In the genomic region with DNA sequence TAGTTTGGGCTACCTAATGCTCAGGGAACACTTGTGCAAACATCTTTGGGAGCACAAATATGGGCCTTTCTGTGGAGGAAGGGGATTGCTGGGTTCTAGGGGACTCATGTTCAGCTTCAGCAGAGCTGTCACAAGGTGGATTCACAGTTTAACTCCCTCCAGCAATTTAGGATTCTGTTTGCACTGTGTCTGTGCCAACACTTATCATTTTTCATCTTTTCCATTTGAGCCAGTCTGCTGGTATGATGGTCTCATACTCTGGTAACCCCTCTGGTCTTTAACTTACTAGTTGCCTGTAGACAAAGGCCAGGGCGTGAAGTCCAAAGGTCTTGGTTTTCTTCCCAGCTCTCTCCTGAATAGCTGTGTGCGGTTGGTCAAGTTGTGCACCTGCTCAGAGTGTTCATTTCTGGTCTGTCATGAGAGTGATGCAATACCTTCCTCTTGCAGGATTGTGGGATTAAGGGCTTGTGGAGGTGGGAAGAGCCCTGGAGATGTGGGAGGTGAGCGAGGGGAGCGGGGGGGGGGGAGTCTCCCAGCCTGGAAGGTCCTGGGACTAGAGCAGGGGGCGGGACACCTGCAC, we compare ENCODE assay signal across 17 cellular contexts.
A peak's percentile ranks its signal among the peaks of the same experiment; 100 is the strongest.
DNase-seq lines count a peak whose midpoint lies in the region; ATAC-seq and TF ChIP-seq lines count a peak whose summit lies in the region.
"Had no signal": no experiment of that assay in that cellular context is flagged by ENCODE, and none has a peak within 500 bp of the region (broad histone marks: within the 10 kb centered on the region; RNA-seq: fewer than 3 reads in every experiment).

No MANE protein-coding gene starts in this region.

- H3K36me3 ChIP-seq in BLaER1: peaks cover 13% of the 10 kb centered on the region; the same call in 1 of the 2 replicates
- H3K36me3 ChIP-seq in HEK293 (ENCODE audit: control insufficient read depth in 2 of 2, insufficient read depth in 1 of 2, low read length in 2 of 2): no peaks in the 10 kb centered on the region
- H3K36me3 ChIP-seq in right lobe of liver: no peaks in the 10 kb centered on the region
- H3K36me3 ChIP-seq: Peyer's patch had no signal

- ATAC-seq in right lobe of liver (peak; percentile 57 to 85 (median 62)), HG03378 (IDR thresholded peaks at IDR 0.05; ENCODE audit: unreplicated experiment) (no peak), HG03354 (IDR thresholded peaks at IDR 0.05; ENCODE audit: poor library complexity, severe bottlenecking, unreplicated experiment) (no peak), HG03159 (IDR thresholded peaks at IDR 0.05; ENCODE audit: unreplicated experiment) (no peak)
- ATAC-seq: GM12878 had no signal

- intact Hi-C loops in right lobe of liver (cut with DNase I): no loop called here

- H3K4me3 ChIP-seq in BLaER1 (no peak overlapping the region), HEK293 (ENCODE audit: low read depth, low read length) (no peak overlapping the region), right lobe of liver (no peak overlapping the region)
- H3K4me3 ChIP-seq: GM12878, GM23248, Peyer's patch had no signal

- WGBS in right lobe of liver (ENCODE audit: insufficient coverage, low coverage, low lambda C conversion rate, missing lambda C conversion rate): 44% methylated on average over 3 of the region's 5 CpGs

- TF ChIP-seq CTCF in HEK293 (tag by site-specific recombination; IDR thresholded peaks at IDR 0.05): no peak
- no peak for TF ChIP-seq CTCF in right lobe of liver (IDR thresholded peaks at IDR 0.05)

- no peak overlapping the region for H3K27ac ChIP-seq in BLaER1
- no peak overlapping the region for H3K27ac ChIP-seq in HEK293 (ENCODE audit: extremely low read depth, low read depth, low read length)
- H3K27ac ChIP-seq in right lobe of liver: no peak overlapping the region
- H3K27ac ChIP-seq: GM23248, Peyer's patch had no signal

- peak overlapping the region; percentile 41; the same call in 1 of the 2 replicates for H3K4me2 ChIP-seq in BLaER1

- POLR2A ChIA-PET in HEK293 (lab: Yijun Ruan, JAX): interaction anchor here (1.1 kb wide), 1 partner anchor 283 kb away, joined by 3 read pairs; a partner anchor contains a TSS

- CTCF ChIA-PET in HEK293 (lab: Yijun Ruan, JAX): interaction anchor here (0.7 to 1.7 kb wide), 4 partner anchors 10 to 136 kb away, joined by 3 to 6 read pairs (median 3); no protein-coding TSS in a partner anchor

- no peak overlapping the region for H3K9ac ChIP-seq in BLaER1
- H3K9ac ChIP-seq: GM23248 had no signal

- TF ChIP-seq POLR2A in right lobe of liver (IDR thresholded peaks at IDR 0.05): no peak

- peak; percentile 55 for DNase-seq in amniotic epithelial cell (ENCODE audit: low read depth)
- no peak for DNase-seq in right lobe of liver
- no peak for DNase-seq in D341Med (ENCODE audit: low spot score)
- DNase-seq: CD4-positive, alpha-beta memory T cell; DMS153; GM23248; NCI-H187 treated with DMSO at 0.1 percent for 48 hours; NCI-H446 treated with DMSO at 0.1 percent for 48 hours; NCI-H774; SHP77 had no signal

- peaks cover 98% of the 10 kb centered on the region for H4K20me1 ChIP-seq in BLaER1

- H3K4me1 ChIP-seq in BLaER1 (peaks cover 42% of the 10 kb centered on the region), HEK293 (ENCODE audit: control insufficient read depth, insufficient read depth, low read length) (peaks cover 7% of the 10 kb centered on the region; the same call in 1 of the 2 replicates), right lobe of liver (peaks cover 0 to 25% (median 8%) of the 10 kb centered on the region in 4 donors)

- H3K9me3 ChIP-seq in BLaER1 (no peaks in the 10 kb centered on the region), HEK293 (ENCODE audit: control insufficient read depth, insufficient read depth, low read depth, low read length) (no peaks in the 10 kb centered on the region), right lobe of liver (no peaks in the 10 kb centered on the region)
- H3K9me3 ChIP-seq: Peyer's patch had no signal

- H3K27me3 ChIP-seq in BLaER1 (no peaks in the 10 kb centered on the region), right lobe of liver (no peaks in the 10 kb centered on the region)
- H3K27me3 ChIP-seq: Peyer's patch had no signal

TF ChIP-seq in HEK293, 187 proteins besides CTCF, POLR2A, EP300 and RAD21:
- TF ChIP-seq EGR2 (tag by site-specific recombination; IDR thresholded peaks at IDR 0.05; ENCODE audit: low read depth) (peak; percentile 49), ZFHX2 (tag by site-specific recombination; conservative IDR thresholded peaks at IDR 0.05) (peak; percentile 47)
- TF ChIP-seq, protein P1, sequence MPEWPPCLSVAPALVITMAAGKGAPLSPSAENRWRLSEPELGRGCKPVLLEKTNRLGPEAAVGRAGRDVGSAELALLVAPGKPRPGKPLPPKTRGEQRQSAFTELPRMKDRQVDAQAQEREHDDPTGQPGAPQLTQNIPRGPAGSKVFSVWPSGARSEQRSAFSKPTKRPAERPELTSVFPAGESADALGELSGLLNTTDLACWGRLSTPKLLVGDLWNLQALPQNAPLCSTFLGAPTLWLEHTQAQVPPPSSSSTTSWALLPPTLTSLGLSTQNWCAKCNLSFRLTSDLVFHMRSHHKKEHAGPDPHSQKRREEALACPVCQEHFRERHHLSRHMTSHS (tag by site-specific recombination; IDR thresholded peaks at IDR 0.05): no peak

Comparison
In these comparisons a context has a peak if more than half of its experiments do, and no peak if none do; other contexts are left out.
1. ATAC-seq: peak in right lobe of liver (4 of 4); none in HG03378 (single experiment), HG03354 (single experiment) and HG03159 (single experiment).